Comparison of ENCODE assay signal across 1 cellular context in genomic region chr19:44857837-44858236, GRCh38.
TF ChIP-seq lines count a peak whose summit lies in the region.

No MANE protein-coding gene starts in this region.

TF ChIP-seq in HepG2, 621 proteins besides CTCF, POLR2A, EP300 and RAD21 (continued from another document):
- TF ChIP-seq, protein P1, sequence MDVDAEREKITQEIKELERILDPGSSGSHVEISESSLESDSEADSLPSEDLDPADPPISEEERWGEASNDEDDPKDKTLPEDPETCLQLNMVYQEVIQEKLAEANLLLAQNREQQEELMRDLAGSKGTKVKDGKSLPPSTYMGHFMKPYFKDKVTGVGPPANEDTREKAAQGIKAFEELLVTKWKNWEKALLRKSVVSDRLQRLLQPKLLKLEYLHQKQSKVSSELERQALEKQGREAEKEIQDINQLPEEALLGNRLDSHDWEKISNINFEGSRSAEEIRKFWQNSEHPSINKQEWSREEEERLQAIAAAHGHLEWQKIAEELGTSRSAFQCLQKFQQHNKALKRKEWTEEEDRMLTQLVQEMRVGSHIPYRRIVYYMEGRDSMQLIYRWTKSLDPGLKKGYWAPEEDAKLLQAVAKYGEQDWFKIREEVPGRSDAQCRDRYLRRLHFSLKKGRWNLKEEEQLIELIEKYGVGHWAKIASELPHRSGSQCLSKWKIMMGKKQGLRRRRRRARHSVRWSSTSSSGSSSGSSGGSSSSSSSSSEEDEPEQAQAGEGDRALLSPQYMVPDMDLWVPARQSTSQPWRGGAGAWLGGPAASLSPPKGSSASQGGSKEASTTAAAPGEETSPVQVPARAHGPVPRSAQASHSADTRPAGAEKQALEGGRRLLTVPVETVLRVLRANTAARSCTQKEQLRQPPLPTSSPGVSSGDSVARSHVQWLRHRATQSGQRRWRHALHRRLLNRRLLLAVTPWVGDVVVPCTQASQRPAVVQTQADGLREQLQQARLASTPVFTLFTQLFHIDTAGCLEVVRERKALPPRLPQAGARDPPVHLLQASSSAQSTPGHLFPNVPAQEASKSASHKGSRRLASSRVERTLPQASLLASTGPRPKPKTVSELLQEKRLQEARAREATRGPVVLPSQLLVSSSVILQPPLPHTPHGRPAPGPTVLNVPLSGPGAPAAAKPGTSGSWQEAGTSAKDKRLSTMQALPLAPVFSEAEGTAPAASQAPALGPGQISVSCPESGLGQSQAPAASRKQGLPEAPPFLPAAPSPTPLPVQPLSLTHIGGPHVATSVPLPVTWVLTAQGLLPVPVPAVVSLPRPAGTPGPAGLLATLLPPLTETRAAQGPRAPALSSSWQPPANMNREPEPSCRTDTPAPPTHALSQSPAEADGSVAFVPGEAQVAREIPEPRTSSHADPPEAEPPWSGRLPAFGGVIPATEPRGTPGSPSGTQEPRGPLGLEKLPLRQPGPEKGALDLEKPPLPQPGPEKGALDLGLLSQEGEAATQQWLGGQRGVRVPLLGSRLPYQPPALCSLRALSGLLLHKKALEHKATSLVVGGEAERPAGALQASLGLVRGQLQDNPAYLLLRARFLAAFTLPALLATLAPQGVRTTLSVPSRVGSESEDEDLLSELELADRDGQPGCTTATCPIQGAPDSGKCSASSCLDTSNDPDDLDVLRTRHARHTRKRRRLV (CRISPR knock-in tag; IDR thresholded peaks at IDR 0.05) = no peak
- TF ChIP-seq STAG1 (CRISPR knock-in tag; IDR thresholded peaks at IDR 0.05) (no peak), HNRNPK (IDR thresholded peaks at IDR 0.05; ENCODE audit: low read depth, low read length, poor library complexity, severe bottlenecking) (no peak), SIN3B (IDR thresholded peaks at IDR 0.05; ENCODE audit: low read length) (no peak), ZMYM3 (CRISPR knock-in tag; IDR thresholded peaks at IDR 0.05) (no peak), PAXIP1 (CRISPR knock-in tag; conservative IDR thresholded peaks at IDR 0.05) (peak; percentile 73), ZBTB39 (CRISPR knock-in tag; IDR thresholded peaks at IDR 0.05) (no peak), HOXA3 (CRISPR knock-in tag; IDR thresholded peaks at IDR 0.05) (no peak)
